In the genomic region with DNA sequence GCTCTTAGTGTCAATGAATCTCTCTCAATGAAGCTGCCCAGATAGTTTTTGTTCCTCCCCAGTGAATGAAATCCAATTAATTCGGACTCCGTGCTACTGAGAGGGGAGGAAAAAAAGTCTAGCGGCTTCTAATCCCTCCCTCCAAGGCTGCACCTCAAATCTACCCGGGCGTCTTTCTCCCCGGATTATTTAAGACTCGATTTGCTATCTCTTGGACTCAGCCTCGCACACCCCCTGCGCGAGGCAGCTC, we compare ENCODE assay signal across 8 cellular contexts. TPM values are rescaled to one million over a fixed set of nuclear protein-coding genes. Genes with fewer than 3 reads are reported as not detected.
DNase-seq lines count a peak whose midpoint lies in the region; ATAC-seq lines count a peak whose summit lies in the region.

No MANE protein-coding gene starts in this region.

- no peaks in the 10 kb centered on the region for H3K9me3 Mint-ChIP-seq in activated CD4-positive, alpha-beta memory T cell treated with anti-CD3 and anti-CD28 coated beads, Interleukin-2, amount 10 ng/mL, durations not matched to agents 7 days and 5 days

- peaks cover 47% of the 10 kb centered on the region for H3K36me3 Mint-ChIP-seq in activated CD4-positive, alpha-beta memory T cell treated with anti-CD3 and anti-CD28 coated beads, Interleukin-2, amount 10 ng/mL, durations not matched to agents 7 days and 5 days (ENCODE audit: low read depth)

- H3K4me1 Mint-ChIP-seq in activated CD4-positive, alpha-beta memory T cell treated with anti-CD3 and anti-CD28 coated beads, Interleukin-2, amount 10 ng/mL, durations not matched to agents 7 days and 5 days = peaks cover 49% of the 10 kb centered on the region

- DNase-seq in SHP77 treated with DMSO at 0.1 percent for 48 hours (lab: John Stamatoyannopoulos, UW) (peak; percentile 77), SHP77 (lab: John Stamatoyannopoulos, UW) (no peak), substantia nigra (lab: John Stamatoyannopoulos, UW) (peak in 3 of 49 donors; percentile 55 to 72 (median 65)), AG08396 (ENCODE audit: low spot score) (no peak)
- DNase-seq in activated CD4-positive, alpha-beta memory T cell treated with anti-CD3 and anti-CD28 coated beads, Interleukin-2, amount 10 ng/mL, durations not matched to agents 7 days and 5 days = no peak
- DNase-seq in activated CD8-positive, alpha-beta memory T cell treated with anti-CD3 and anti-CD28 coated beads, Interleukin-2, amount 50 U/mL, for 48 hours = no peak

- ATAC-seq in GM21447 (IDR thresholded peaks at IDR 0.05; ENCODE audit: unreplicated experiment) = no peak

- POLR2A ChIA-PET in activated CD4-positive, alpha-beta memory T cell treated with anti-CD3 and anti-CD28 coated beads, Interleukin-2, amount 10 ng/mL, durations not matched to agents 7 days and 5 days (lab: Charles Lee) = interaction anchor here (0.8 to 10.5 kb wide), 48 partner anchors 10 to 357 kb away, joined by 3 to 293 read pairs (median 10); partner anchors contain the start of genes ATP2B1, GALNT4 and POC1B

- H3K27ac Mint-ChIP-seq in activated CD4-positive, alpha-beta memory T cell treated with anti-CD3 and anti-CD28 coated beads, Interleukin-2, amount 10 ng/mL, durations not matched to agents 7 days and 5 days = peak overlapping the region; percentile 96

- peak overlapping the region; percentile 98 for H3K4me3 Mint-ChIP-seq in activated CD4-positive, alpha-beta memory T cell treated with anti-CD3 and anti-CD28 coated beads, Interleukin-2, amount 10 ng/mL, durations not matched to agents 7 days and 5 days

- CTCF ChIA-PET in activated CD4-positive, alpha-beta memory T cell treated with anti-CD3 and anti-CD28 coated beads, Interleukin-2, amount 10 ng/mL, durations not matched to agents 7 days and 5 days (lab: Charles Lee) = interaction anchor here (0.8 to 9.8 kb wide), 14 partner anchors 11 to 333 kb away, joined by 3 to 92 read pairs (median 8); partner anchors contain the start of gene GALNT4

- H3K4me3 ChIP-seq in iPS-18c (ENCODE audit: insufficient read depth, low read depth, low read length) = peak overlapping the region; percentile 69

- peak overlapping the region; percentile 74 for H3K27ac ChIP-seq in substantia nigra (ENCODE audit: low read depth, low read length, poor library complexity, severe bottlenecking)

- no peaks in the 10 kb centered on the region for H3K9me3 ChIP-seq in iPS-18c (ENCODE audit: control insufficient read depth, insufficient read depth, low read length)

- H3K27me3 Mint-ChIP-seq in activated CD4-positive, alpha-beta memory T cell treated with anti-CD3 and anti-CD28 coated beads, Interleukin-2, amount 10 ng/mL, durations not matched to agents 7 days and 5 days = no peaks in the 10 kb centered on the region

RNA-seq across cellular contexts. Expression of gene DUSP6, which starts 0.1 kb away (rescaled TPM):
- 100 to 1,000 TPM; 170 to 171 TPM for total RNA-seq in activated CD4-positive, alpha-beta memory T cell treated with anti-CD3 and anti-CD28 coated beads, Interleukin-2, amount 10 ng/mL, durations not matched to agents 7 days and 5 days
